Comparison of ENCODE assay signal across 22 cellular contexts in genomic region chr7:6691103-6691502, GRCh38. TPM values are rescaled to one million over a fixed set of nuclear protein-coding genes. Genes with fewer than 3 reads are reported as not detected.
DNase-seq lines count a peak whose midpoint lies in the region; ATAC-seq, FAIRE-seq and TF ChIP-seq lines count a peak whose summit lies in the region.
"Had no signal": no experiment of that assay in that cellular context is flagged by ENCODE, and none has a peak within 500 bp of the region (broad histone marks: within the 10 kb centered on the region; RNA-seq: fewer than 3 reads in every experiment).

No MANE protein-coding gene starts in this region.

- DNase-seq in GM12891 (ENCODE audit: insufficient read length, low spot score) (no peak), NAMALWA (ENCODE audit: low spot score) (peak; percentile 28), endothelial cell (ENCODE audit: low spot score) (no peak), progenitor cell of endocrine pancreas (ENCODE audit: low spot score, unreplicated experiment) (no peak), urothelium cell line (ENCODE audit: low spot score) (no peak), aorta (no peak), cerebellar nuclear complex (lab: John Stamatoyannopoulos, UW) (no peak)
- DNase-seq: activated CD4-positive, alpha-beta T cell treated with anti-CD3 and anti-CD28 coated beads, Interleukin-2, amount 10 ng/mL, durations not matched to agents 7 days and 5 days; activated CD8-positive, alpha-beta memory T cell treated with anti-CD3 and anti-CD28 coated beads, Interleukin-2, amount 50 U/mL, for 4 hours; NCI-H146; NCI-H524; nucleus accumbens; RPMI8226; stimulated activated CD4-positive, alpha-beta T cell treated with anti-CD3 and anti-CD28 coated beads, Interleukin-2, amount 100 ng/mL, for 48 hours; stimulated activated naive CD4-positive, alpha-beta T cell; thyroid gland had no signal

- peaks cover 27% of the 10 kb centered on the region for H3K9me3 ChIP-seq in aorta (ENCODE audit: control insufficient read depth, low read length)

- ATAC-seq in GM18511 (IDR thresholded peaks at IDR 0.05; ENCODE audit: unreplicated experiment) (no peak), aorta (ENCODE audit: low FRiP score) (no peak)

- no peaks in the 10 kb centered on the region for H3K4me1 ChIP-seq in aorta (ENCODE audit: control insufficient read depth in 1 of 2, insufficient read depth in 2 of 2, low read length in 2 of 2)
- H3K4me1 ChIP-seq: thyroid gland had no signal

- FAIRE-seq in GM12891 (lab: Jason Lieb, UNC) = no peak
- no peak for FAIRE-seq in urothelium cell line (lab: Jason Lieb, UNC)
- FAIRE-seq: colon, endometrium, H54 had no signal

- H3K27me3 Mint-ChIP-seq in endothelial cell (ENCODE audit: unreplicated experiment) (peaks cover 23% of the 10 kb centered on the region), progenitor cell of endocrine pancreas (no peaks in the 10 kb centered on the region)
- H3K27me3 Mint-ChIP-seq: activated CD4-positive, alpha-beta T cell treated with anti-CD3 and anti-CD28 coated beads, Interleukin-2, amount 10 ng/mL, durations not matched to agents 7 days and 5 days had no signal

- H3K36me3 Mint-ChIP-seq in endothelial cell (ENCODE audit: low read depth, unreplicated experiment) (no peaks in the 10 kb centered on the region), progenitor cell of endocrine pancreas (ENCODE audit: insufficient read depth) (peaks cover 45% of the 10 kb centered on the region)
- H3K36me3 Mint-ChIP-seq: brain had no signal

- H3K4me1 Mint-ChIP-seq in endothelial cell (ENCODE audit: unreplicated experiment) (no peaks in the 10 kb centered on the region), progenitor cell of endocrine pancreas (ENCODE audit: low read depth) (no peaks in the 10 kb centered on the region)
- H3K4me1 Mint-ChIP-seq: activated CD4-positive, alpha-beta T cell treated with anti-CD3 and anti-CD28 coated beads, Interleukin-2, amount 10 ng/mL, durations not matched to agents 7 days and 5 days; brain had no signal

- H3K9me3 Mint-ChIP-seq in endothelial cell (ENCODE audit: unreplicated experiment) (peaks cover 64% of the 10 kb centered on the region), progenitor cell of endocrine pancreas (ENCODE audit: low read depth) (peaks cover 64% of the 10 kb centered on the region)

- peaks cover 34 to 57% of the 10 kb centered on the region in 2 donors for H3K36me3 ChIP-seq in aorta (ENCODE audit: control insufficient read depth in 1 of 2, insufficient read depth in 2 of 2, low read length in 1 of 2)

- no peak overlapping the region for H3K27ac Mint-ChIP-seq in endothelial cell (ENCODE audit: unreplicated experiment)
- peak overlapping the region; percentile 91 for H3K27ac Mint-ChIP-seq in progenitor cell of endocrine pancreas
- H3K27ac Mint-ChIP-seq: activated CD4-positive, alpha-beta T cell treated with anti-CD3 and anti-CD28 coated beads, Interleukin-2, amount 10 ng/mL, durations not matched to agents 7 days and 5 days; brain had no signal

- no peak for TF ChIP-seq CTCF in endothelial cell (IDR thresholded peaks at IDR 0.05; ENCODE audit: unreplicated experiment)
- TF ChIP-seq CTCF in progenitor cell of endocrine pancreas (IDR thresholded peaks at IDR 0.05; ENCODE audit: unreplicated experiment) = no peak

- H3K4me3 Mint-ChIP-seq in endothelial cell (ENCODE audit: unreplicated experiment) = peak overlapping the region; percentile 83
- H3K4me3 Mint-ChIP-seq in progenitor cell of endocrine pancreas (ENCODE audit: low read depth) = peak overlapping the region; percentile 9
- H3K4me3 Mint-ChIP-seq: activated CD4-positive, alpha-beta T cell treated with anti-CD3 and anti-CD28 coated beads, Interleukin-2, amount 10 ng/mL, durations not matched to agents 7 days and 5 days; brain had no signal

- H3K4me3 ChIP-seq in aorta (ENCODE audit: low read length in 2 of 2) = no peak overlapping the region
- H3K4me3 ChIP-seq: thyroid gland had no signal

- no peaks in the 10 kb centered on the region for H3K27me3 ChIP-seq in aorta (ENCODE audit: control insufficient read depth in 1 of 2, insufficient read depth in 2 of 2, low read length in 1 of 2)
- H3K27me3 ChIP-seq: thyroid gland had no signal

- 98% methylated on average over 4 of the region's 4 CpGs for WGBS in aorta, 2 donors

- H3K27ac ChIP-seq in aorta (ENCODE audit: low read depth in 1 of 2, low read length in 2 of 2) = no peak overlapping the region
- H3K27ac ChIP-seq: thyroid gland, VCaP had no signal

- TF ChIP-seq POLR2A in GM12891 (IDR thresholded peaks at IDR 0.05; ENCODE audit: low read depth, low read length) = no peak

- intact Hi-C loops in aorta (cut with DNase I) = no loop called here

TF ChIP-seq in GM12891, 5 proteins besides CTCF, POLR2A, EP300 and RAD21:
- no peak for TF ChIP-seq SPI1 (IDR thresholded peaks at IDR 0.05; ENCODE audit: low read depth, low read length)
- TF ChIP-seq PAX5 (IDR thresholded peaks at IDR 0.05; ENCODE audit: insufficient read depth, low read length, severe bottlenecking) = no peak
- TF ChIP-seq POLR2AphosphoS5 (IDR thresholded peaks at IDR 0.05; ENCODE audit: low read depth, low read length) = peak; percentile 13; the same call in 1 of the 2 replicates
- TF ChIP-seq TAF1 (IDR thresholded peaks at IDR 0.05; ENCODE audit: low read depth, low read length) = no peak
- TF ChIP-seq POU2F2 (IDR thresholded peaks at IDR 0.05; ENCODE audit: low read depth, low read length) = no peak

RNA-seq across cellular contexts. Expression of gene ZNF12, which starts 15.6 kb away (rescaled TPM):
- polyA plus RNA-seq in GM12891 (2012; ENCODE audit: low read depth, missing spikeins) = 9.8 TPM
- total RNA-seq in endothelial cell (ENCODE audit: unreplicated experiment) (30.8 TPM), progenitor cell of endocrine pancreas (25.7 and 28.8 TPM in 2 replicates), aorta (10 to 100 TPM; 23.5 to 26.7 TPM)
- polyA plus RNA-seq in aorta = 10 to 100 TPM in 1 of 2 donors, 1 to 10 TPM in 1; 8.9 to 17.0 TPM

RNA-seq across cellular contexts. Expression of gene ZNF316, which starts 54.0 kb away (rescaled TPM):
- 13.6 TPM for polyA plus RNA-seq in GM12891 (2012; ENCODE audit: low read depth, missing spikeins)
- total RNA-seq in endothelial cell (ENCODE audit: unreplicated experiment) = 42.2 TPM
- total RNA-seq in progenitor cell of endocrine pancreas = 59.6 and 59.7 TPM in 2 replicates
- total RNA-seq in aorta = 10 to 100 TPM; 24.2 to 42.0 TPM
- polyA plus RNA-seq in aorta = 10 to 100 TPM in 1 of 2 donors, 1 to 10 TPM in 1; 5.6 to 29.1 TPM
